Comparison of ENCODE assay signal across 14 cellular contexts in the genomic region with DNA sequence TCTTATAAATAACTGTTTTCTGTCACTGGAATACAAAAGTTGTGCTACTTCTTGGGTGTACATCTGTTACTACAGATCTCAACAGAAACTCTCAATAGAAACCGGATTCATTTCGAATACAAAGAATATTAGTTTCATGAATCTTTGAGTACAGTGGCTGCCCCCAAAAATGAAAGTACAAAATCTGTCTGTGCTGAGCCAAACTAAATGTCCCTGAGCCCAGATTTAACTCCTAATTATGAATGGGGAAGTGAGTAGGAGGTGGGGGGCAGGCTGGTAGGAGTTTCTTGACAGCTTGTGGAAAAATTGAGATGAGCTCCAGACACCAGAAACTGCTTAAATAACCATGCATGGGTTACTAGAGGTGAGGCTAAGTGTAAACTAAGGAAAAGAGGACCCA. TPM values are rescaled to one million over a fixed set of nuclear protein-coding genes. Genes with fewer than 3 reads are reported as not detected.
DNase-seq lines count a peak whose midpoint lies in the region; ATAC-seq and TF ChIP-seq lines count a peak whose summit lies in the region.
"Had no signal": no experiment of that assay in that cellular context is flagged by ENCODE, and none has a peak within 500 bp of the region (broad histone marks: within the 10 kb centered on the region; RNA-seq: fewer than 3 reads in every experiment).

No MANE protein-coding gene starts in this region.

- H3K4me3 ChIP-seq in SK-N-MC (peak overlapping the region; percentile 39), neural progenitor cell (no peak overlapping the region)
- H3K4me3 ChIP-seq: A549 had no signal

- H3K4me1 Mint-ChIP-seq in neural progenitor cell = peaks cover 40% of the 10 kb centered on the region
- H3K4me1 Mint-ChIP-seq in CD4-positive, alpha-beta T cell (ENCODE audit: low read depth) = peaks cover 50% of the 10 kb centered on the region

- H3K27ac ChIP-seq in SK-N-MC = peak overlapping the region; percentile 57
- H3K27ac ChIP-seq in neural progenitor cell = no peak overlapping the region
- no peak overlapping the region for H3K27ac ChIP-seq in CD4-positive, alpha-beta T cell (ENCODE audit: low read depth, low read length)
- H3K27ac ChIP-seq: A549, parathyroid adenoma had no signal

- no peak overlapping the region for H2AFZ ChIP-seq in neural progenitor cell (replicated peaks)
- H2AFZ ChIP-seq: parathyroid adenoma had no signal

- H3K4me1 ChIP-seq in neural progenitor cell = peaks cover 60% of the 10 kb centered on the region
- H3K4me1 ChIP-seq: parathyroid adenoma had no signal

- H3K27me3 Mint-ChIP-seq in neural progenitor cell (ENCODE audit: insufficient read depth, low read depth) = no peaks in the 10 kb centered on the region
- no peaks in the 10 kb centered on the region for H3K27me3 Mint-ChIP-seq in CD4-positive, alpha-beta T cell
- H3K27me3 Mint-ChIP-seq: activated naive CD8-positive, alpha-beta T cell treated with anti-CD3 and anti-CD28 coated beads, Interleukin-2, amount 10 ng/mL, durations not matched to agents 7 days and 5 days had no signal

- CTCF ChIA-PET in CD4-positive, alpha-beta T cell (lab: Charles Lee) = interaction anchor here (0.9 to 4.1 kb wide), 3 partner anchors 9 to 142 kb away, joined by 3 to 15 read pairs (median 8); no protein-coding TSS in a partner anchor

- no peaks in the 10 kb centered on the region for H3K27me3 ChIP-seq in neural progenitor cell
- no peaks in the 10 kb centered on the region for H3K27me3 ChIP-seq in CD4-positive, alpha-beta T cell (ENCODE audit: control insufficient read depth, insufficient read depth, low read length)

- ATAC-seq in GM21447 (IDR thresholded peaks at IDR 0.05; ENCODE audit: unreplicated experiment) (peak; percentile 50), HG03460 (IDR thresholded peaks at IDR 0.05; ENCODE audit: unreplicated experiment) (no peak)
- no peak for ATAC-seq in CD4-positive, alpha-beta T cell (ENCODE audit: poor library complexity)
- ATAC-seq: A549 had no signal

- H3K36me3 Mint-ChIP-seq in neural progenitor cell = peaks cover 3% of the 10 kb centered on the region
- peaks cover 43% of the 10 kb centered on the region for H3K36me3 Mint-ChIP-seq in CD4-positive, alpha-beta T cell (ENCODE audit: low read depth)
- H3K36me3 Mint-ChIP-seq: activated naive CD8-positive, alpha-beta T cell treated with anti-CD3 and anti-CD28 coated beads, Interleukin-2, amount 10 ng/mL, durations not matched to agents 7 days and 5 days had no signal

- peaks cover 36% of the 10 kb centered on the region for H3K79me2 ChIP-seq in neural progenitor cell (ENCODE audit: low read depth)
- H3K79me2 ChIP-seq: parathyroid adenoma had no signal

- peaks cover 68% of the 10 kb centered on the region for H4K20me1 ChIP-seq in neural progenitor cell (ENCODE audit: low read depth)

- H3K9me3 Mint-ChIP-seq in neural progenitor cell = no peaks in the 10 kb centered on the region
- no peaks in the 10 kb centered on the region for H3K9me3 Mint-ChIP-seq in CD4-positive, alpha-beta T cell
- H3K9me3 Mint-ChIP-seq: activated naive CD8-positive, alpha-beta T cell treated with anti-CD3 and anti-CD28 coated beads, Interleukin-2, amount 10 ng/mL, durations not matched to agents 7 days and 5 days had no signal

- H3K9me3 ChIP-seq in SK-N-MC (ENCODE audit: low read depth, low read length) (no peaks in the 10 kb centered on the region), neural progenitor cell (ENCODE audit: low read depth) (no peaks in the 10 kb centered on the region)
- no peaks in the 10 kb centered on the region for H3K9me3 ChIP-seq in CD4-positive, alpha-beta T cell (ENCODE audit: control insufficient read depth, low read length)
- H3K9me3 ChIP-seq: A549 had no signal

- peaks cover 43% of the 10 kb centered on the region for H3K36me3 ChIP-seq in SK-N-MC (ENCODE audit: insufficient read depth, low read length)
- peaks cover 7% of the 10 kb centered on the region for H3K36me3 ChIP-seq in neural progenitor cell

- TF ChIP-seq CTCF in neural progenitor cell (IDR thresholded peaks at IDR 0.05) = no peak
- TF ChIP-seq CTCF in CD4-positive, alpha-beta T cell (IDR thresholded peaks at IDR 0.05) = no peak

- DNase-seq in NCI-H2171 treated with DMSO at 0.1 percent for 48 hours (lab: John Stamatoyannopoulos, UW) (peak; percentile 74), NCI-H2171 (lab: John Stamatoyannopoulos, UW) (no peak), SK-N-MC (ENCODE audit: low read depth, low spot score) (no peak), neural progenitor cell (ENCODE audit: low spot score) (no peak), NCI-H2029 treated with DMSO at 0.1 percent for 48 hours (lab: John Stamatoyannopoulos, UW) (no peak)
- no peak for DNase-seq in CD4-positive, alpha-beta T cell
- DNase-seq: activated naive CD8-positive, alpha-beta T cell treated with anti-CD3 and anti-CD28 coated beads, Interleukin-2, amount 10 ng/mL, durations not matched to agents 7 days and 5 days; NCI-H510A treated with DMSO at 0.1 percent for 48 hours; Right ventricle myocardium superior; stimulated activated CD8-positive, alpha-beta memory T cell treated with anti-CD3 and anti-CD28 coated beads, Interleukin-4, amount 100 ng/mL, for 48 hours had no signal

- H3K9ac ChIP-seq in SK-N-MC (ENCODE audit: insufficient read length) = no peak overlapping the region
- H3K9ac ChIP-seq in neural progenitor cell = no peak overlapping the region
- H3K9ac ChIP-seq: parathyroid adenoma had no signal

- POLR2A ChIA-PET in CD4-positive, alpha-beta T cell (lab: Charles Lee) = no interaction called here

- no peak overlapping the region for H3K4me3 Mint-ChIP-seq in neural progenitor cell
- H3K4me3 Mint-ChIP-seq in CD4-positive, alpha-beta T cell = no peak overlapping the region
- H3K4me3 Mint-ChIP-seq: activated naive CD8-positive, alpha-beta T cell treated with anti-CD3 and anti-CD28 coated beads, Interleukin-2, amount 10 ng/mL, durations not matched to agents 7 days and 5 days had no signal

- peaks cover 29% of the 10 kb centered on the region for H3F3A ChIP-seq in neural progenitor cell (ENCODE audit: low read depth)

- peak overlapping the region; percentile 16 for H3K4me2 ChIP-seq in neural progenitor cell
- H3K4me2 ChIP-seq: A549 had no signal

- peak overlapping the region; percentile 3 for H3K27ac Mint-ChIP-seq in neural progenitor cell
- H3K27ac Mint-ChIP-seq in CD4-positive, alpha-beta T cell = no peak overlapping the region
- H3K27ac Mint-ChIP-seq: activated naive CD8-positive, alpha-beta T cell treated with anti-CD3 and anti-CD28 coated beads, Interleukin-2, amount 10 ng/mL, durations not matched to agents 7 days and 5 days had no signal

- intact Hi-C loops in CD4-positive, alpha-beta T cell (cut with DNase I, micrococcal nuclease) = no loop called here

RNA-seq across cellular contexts. Expression of a gene that starts 41.6 kb away (rescaled TPM):
- 17.2 and 32.5 TPM in 2 replicates for total RNA-seq in neural progenitor cell (ENCODE audit: low replicate concordance)
- 10 to 100 TPM; 37.6 to 38.7 TPM for total RNA-seq in CD4-positive, alpha-beta T cell
